ENCODE assay signal across 9 cellular contexts in the genomic region with DNA sequence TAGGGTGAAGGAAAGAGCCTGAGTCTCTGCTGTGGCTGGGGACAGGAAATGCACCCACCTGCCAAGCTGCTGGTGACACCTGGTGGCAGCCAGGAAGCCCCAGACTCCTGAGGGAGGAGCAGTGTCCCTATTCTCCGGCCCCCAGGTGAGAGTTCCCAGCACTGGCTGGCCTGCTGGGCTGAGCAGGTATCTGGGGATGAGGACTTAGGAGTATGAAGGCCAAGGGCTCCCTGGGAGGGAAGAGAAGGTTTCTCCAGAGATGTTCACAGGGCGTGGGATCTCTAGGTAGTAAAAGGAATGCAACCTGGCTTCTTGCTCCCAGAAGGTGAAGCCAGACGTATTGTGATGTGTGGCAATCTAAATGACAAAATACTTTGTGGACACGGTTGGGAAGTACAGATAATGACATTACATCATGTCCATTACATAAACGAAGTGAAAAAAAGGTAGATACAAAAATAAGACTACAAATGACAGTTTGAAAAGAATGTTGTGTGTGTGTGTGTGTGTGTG.
A peak's percentile ranks its signal among the peaks of the same experiment; 100 is the strongest.
DNase-seq lines count a peak whose midpoint lies in the region; ATAC-seq and TF ChIP-seq lines count a peak whose summit lies in the region.
"Had no signal": no experiment of that assay in that cellular context is flagged by ENCODE, and none has a peak within 500 bp of the region (broad histone marks: within the 10 kb centered on the region; RNA-seq: fewer than 3 reads in every experiment).

No MANE protein-coding gene starts in this region.

- no peaks in the 10 kb centered on the region for H3K36me3 Mint-ChIP-seq in activated naive CD4-positive, alpha-beta T cell treated with anti-CD3 and anti-CD28 coated beads for 36 hours (ENCODE audit: low read depth)
- H3K36me3 Mint-ChIP-seq in type B pancreatic cell: no peaks in the 10 kb centered on the region

- H3K4me3 Mint-ChIP-seq in activated naive CD4-positive, alpha-beta T cell treated with anti-CD3 and anti-CD28 coated beads for 36 hours: no peak overlapping the region
- no peak overlapping the region for H3K4me3 Mint-ChIP-seq in type B pancreatic cell

- H3K9me3 ChIP-seq in body of pancreas (no peaks in the 10 kb centered on the region), ascending aorta (no peaks in the 10 kb centered on the region)

- H3K27ac ChIP-seq in body of pancreas: no peak overlapping the region
- no peak overlapping the region for H3K27ac ChIP-seq in ascending aorta

- no peak for ATAC-seq in body of pancreas

- peak in 4 of 7 experiments; percentile 18 to 29 (median 26) for TF ChIP-seq CTCF in body of pancreas (IDR thresholded peaks at IDR 0.05)
- peak; percentile 32 for TF ChIP-seq CTCF in type B pancreatic cell (conservative IDR thresholded peaks at IDR 0.05)
- TF ChIP-seq CTCF in ascending aorta (IDR thresholded peaks at IDR 0.05): no peak

- H3K27me3 Mint-ChIP-seq in activated naive CD4-positive, alpha-beta T cell treated with anti-CD3 and anti-CD28 coated beads for 36 hours (ENCODE audit: low read depth): peaks cover 3% of the 10 kb centered on the region
- peaks cover 3% of the 10 kb centered on the region for H3K27me3 Mint-ChIP-seq in type B pancreatic cell
- H3K27me3 Mint-ChIP-seq: IgD-negative memory B cell had no signal

- TF ChIP-seq POLR2A in body of pancreas (IDR thresholded peaks at IDR 0.05): no peak

- peak; percentile 49 for DNase-seq in activated naive CD4-positive, alpha-beta T cell treated with anti-CD3 and anti-CD28 coated beads for 36 hours
- no peak for DNase-seq in activated naive CD4-positive, alpha-beta T cell treated with Interleukin-2 at 50 U/mL for 16 hours
- DNase-seq in NCI-H2029 (lab: John Stamatoyannopoulos, UW) (peak; percentile 1), body of pancreas (peak in 3 of 4 donors; percentile 26 to 33 (median 32)), type B pancreatic cell (ENCODE audit: extremely low spot score, unreplicated experiment) (no peak), C1 segment of cervical spinal cord (lab: John Stamatoyannopoulos, UW) (no peak), ascending aorta (ENCODE audit: low spot score in 2 of 2) (no peak), cortex of kidney (lab: John Stamatoyannopoulos, UW) (no peak)

- WGBS in body of pancreas, 2 donors: 25 to 42% methylated on average over 5 of the region's 5 CpGs

- no peak overlapping the region for H3K27ac Mint-ChIP-seq in activated naive CD4-positive, alpha-beta T cell treated with anti-CD3 and anti-CD28 coated beads for 36 hours
- H3K27ac Mint-ChIP-seq in type B pancreatic cell: peak overlapping the region; percentile 83

- H3K4me1 ChIP-seq in body of pancreas (no peaks in the 10 kb centered on the region), ascending aorta (no peaks in the 10 kb centered on the region)

- peaks cover 12% of the 10 kb centered on the region for H3K4me1 Mint-ChIP-seq in activated naive CD4-positive, alpha-beta T cell treated with anti-CD3 and anti-CD28 coated beads for 36 hours (ENCODE audit: low read depth)
- H3K4me1 Mint-ChIP-seq in type B pancreatic cell (ENCODE audit: unreplicated experiment): peaks cover 15% of the 10 kb centered on the region

- no peaks in the 10 kb centered on the region for H3K9me3 Mint-ChIP-seq in activated naive CD4-positive, alpha-beta T cell treated with anti-CD3 and anti-CD28 coated beads for 36 hours
- H3K9me3 Mint-ChIP-seq in type B pancreatic cell: no peaks in the 10 kb centered on the region
- H3K9me3 Mint-ChIP-seq: IgD-negative memory B cell had no signal

- H3K36me3 ChIP-seq in body of pancreas (replicated peaks in 1 of 2; ENCODE audit: insufficient read depth in 1 of 2, low read depth in 2 of 2): no peaks in the 10 kb centered on the region
- H3K36me3 ChIP-seq in ascending aorta: no peaks in the 10 kb centered on the region

- H3K27me3 ChIP-seq in body of pancreas: no peaks in the 10 kb centered on the region
- no peaks in the 10 kb centered on the region for H3K27me3 ChIP-seq in ascending aorta

- no peak overlapping the region for H3K4me3 ChIP-seq in body of pancreas
- no peak overlapping the region for H3K4me3 ChIP-seq in ascending aorta

- intact Hi-C loops in activated naive CD4-positive, alpha-beta T cell treated with anti-CD3 and anti-CD28 coated beads for 36 hours (cut with micrococcal nuclease): loop anchor here (1.0 kb wide), 1 partner anchor 391 kb away; no protein-coding TSS in a partner anchor
- intact Hi-C loops in body of pancreas (cut with DNase I): loop anchor here (10.0 kb wide), 1 partner anchor 271 kb away; no protein-coding TSS in a partner anchor
- intact Hi-C loops in ascending aorta (cut with DNase I): no loop called here

- CTCF ChIA-PET in activated naive CD4-positive, alpha-beta T cell treated with anti-CD3 and anti-CD28 coated beads for 36 hours (lab: Charles Lee): interaction anchor here (1.1 to 1.3 kb wide), 2 partner anchors 11 to 106 kb away, joined by 3 read pairs; no protein-coding TSS in a partner anchor

Comparison
In these comparisons a context has a peak if more than half of its experiments do, and no peak if none do; other contexts are left out.
1. DNase-seq: peak in activated naive CD4-positive, alpha-beta T cell treated with anti-CD3 and anti-CD28 coated beads for 36 hours (single experiment), NCI-H2029 (single experiment) and body of pancreas (3 of 4); none in activated naive CD4-positive, alpha-beta T cell treated with Interleukin-2 at 50 U/mL for 16 hours (single experiment), type B pancreatic cell (single experiment), C1 segment of cervical spinal cord (0 of 14), ascending aorta (0 of 2) and cortex of kidney (single experiment).
2. CTCF ChIP-seq: peak in body of pancreas (4 of 7) and type B pancreatic cell (single experiment); none in ascending aorta (0 of 3).